22 cellular contexts compared by ENCODE assay signal in genomic region chr13:99652901-99653300, GRCh38. TPM values are rescaled to one million over a fixed set of nuclear protein-coding genes. Genes with fewer than 3 reads are reported as not detected.
A peak's percentile ranks its signal among the peaks of the same experiment; 100 is the strongest.
DNase-seq lines count a peak whose midpoint lies in the region; ATAC-seq, FAIRE-seq and TF ChIP-seq lines count a peak whose summit lies in the region.
"Had no signal": no experiment of that assay in that cellular context is flagged by ENCODE, and none has a peak within 500 bp of the region (broad histone marks: within the 10 kb centered on the region; RNA-seq: fewer than 3 reads in every experiment).

No MANE protein-coding gene starts in this region.

- no peak overlapping the region for H2BK120ac ChIP-seq in H1 (replicated peaks; ENCODE audit: low read depth, low read length)

- no peak overlapping the region for H4K8ac ChIP-seq in H1 (ENCODE audit: extremely low read depth, insufficient read depth, low read length)

- 0 out of 2 replicates have a peak overlapping the region, but pooled peaks have one; percentile 13 for H2BK15ac ChIP-seq in H1 (ENCODE audit: low read length)

- BruUV-seq in MCF 10A (replicated peaks; lab: Mats Ljungman, UMichigan), result no TSS peak

- H3K27ac Mint-ChIP-seq in MCF 10A (ENCODE audit: low read depth, unreplicated experiment), result peak overlapping the region; percentile 12
- H3K27ac Mint-ChIP-seq: CD4-positive, CD25-positive, alpha-beta regulatory T cell; CD8-positive, alpha-beta T cell; GM23338 had no signal

- H2BK12ac ChIP-seq in H1 (ENCODE audit: low read depth, low read length), result no peak overlapping the region

- no peak overlapping the region for H3K27ac ChIP-seq in breast epithelium
- H3K27ac ChIP-seq in H1 (ENCODE audit: low read depth, low read length), result no peak overlapping the region

- H2AK5ac ChIP-seq in H1 (ENCODE audit: low read depth, low read length), result no peak overlapping the region

- H3K79me1 ChIP-seq in H1 (ENCODE audit: low read depth, low read length), result no peaks in the 10 kb centered on the region

- no peak for TF ChIP-seq RAD21 in H1 (IDR thresholded peaks at IDR 0.05 in 1 of 2, conservative IDR thresholded peaks at IDR 0.05 in 1 of 2; ENCODE audit: low read depth in 2 of 2, low read length in 2 of 2)

- no peak overlapping the region for H3K4me2 ChIP-seq in H1 (ENCODE audit: insufficient read depth in 1 of 2, low read depth in 2 of 2, low read length in 2 of 2)
- H3K4me2 ChIP-seq: A549, GM23338 had no signal

- 95% methylated on average over 3 of the region's 3 CpGs; no CpG with 5 or more reads in 1 of the 2 experiments for WGBS in H1 (ENCODE audit: extremely low coverage in 1 of 2, insufficient coverage in 1 of 2, insufficient read length in 1 of 2, insufficient replicate concordance in 2 of 2, low coverage in 1 of 2, low lambda C conversion rate in 2 of 2, missing lambda C conversion rate in 1 of 2), 2 experiments

- no peak overlapping the region for H3K56ac ChIP-seq in H1 (replicated peaks; ENCODE audit: insufficient read length, low read depth, low read length)

- no peak overlapping the region for H3K14ac ChIP-seq in H1 (ENCODE audit: insufficient read length)

- no peak overlapping the region for H3K18ac ChIP-seq in H1 (ENCODE audit: extremely low read depth, low read length)

- DNase-seq in MCF 10A (ENCODE audit: unreplicated experiment), result no peak
- DNase-seq in breast epithelium (ENCODE audit: low spot score in 2 of 2), result no peak
- DNase-seq in GM12891 (ENCODE audit: insufficient read length, low spot score), result no peak
- no peak for DNase-seq in H1 (ENCODE audit: low read depth in 1 of 2, low spot score in 2 of 2)
- no peak for DNase-seq in Ammon's horn (ENCODE audit: low spot score)
- DNase-seq: 8988T; ACHN; AML-193; C1 segment of cervical spinal cord; Caco-2; CD4-positive, CD25-positive, alpha-beta regulatory T cell; DMS153; DND-41 had no signal

- intact Hi-C loops in MCF 10A (cut with micrococcal nuclease), result loop anchor here (10.0 kb wide), 1 partner anchor 1022 kb away; the partner anchor contains the start of gene TMTC4
- intact Hi-C loops in breast epithelium (cut with DNase I; ENCODE audit: low total_unique reads), result loop anchor here (10.0 kb wide), 1 partner anchor 602 kb away; no protein-coding TSS in a partner anchor

- H3K4me1 ChIP-seq in breast epithelium (no peaks in the 10 kb centered on the region), H1 (replicated peaks in 1 of 4; ENCODE audit: control insufficient read depth in 3 of 4, insufficient read depth in 4 of 4, low read length in 3 of 4) (peaks cover 6 to 13% (median 10%) of the 10 kb centered on the region in 4 experiments)
- H3K4me1 ChIP-seq: Caco-2 had no signal

- H3K36me3 ChIP-seq in breast epithelium, result no peaks in the 10 kb centered on the region
- no peaks in the 10 kb centered on the region for H3K36me3 ChIP-seq in H1 (ENCODE audit: control insufficient read depth in 2 of 4, insufficient read depth in 4 of 4, low read length in 3 of 4)
- H3K36me3 ChIP-seq: HAP-1 had no signal

- H3K9ac ChIP-seq in H1 (replicated peaks in 1 of 4; ENCODE audit: extremely low read depth in 1 of 4, low read depth in 3 of 4, low read length in 3 of 4), result no peak overlapping the region

- H3K79me2 ChIP-seq in H1 (ENCODE audit: control insufficient read depth in 1 of 2, insufficient read depth in 2 of 2, low read length in 2 of 2), result 0 out of 4 replicates have a peak, but pooled peaks cover 0 to 6% of the 10 kb centered on the region in 2 experiments

- no peaks in the 10 kb centered on the region for H3K9me3 Mint-ChIP-seq in MCF 10A (ENCODE audit: unreplicated experiment)
- H3K9me3 Mint-ChIP-seq: CD8-positive, alpha-beta T cell; GM23338 had no signal

- CTCF ChIA-PET in MCF 10A (lab: Yijun Ruan, JAX), result interaction anchor here (0.6 to 0.8 kb wide), 3 partner anchors 35 to 558 kb away, joined by 3 to 5 read pairs (median 5); no protein-coding TSS in a partner anchor
- CTCF ChIA-PET in H1 (lab: Charles Lee; ENCODE audit: partially characterized antibody), result interaction anchor here (0.8 to 8.3 kb wide), 4 partner anchors 35 to 305 kb away, joined by 3 to 92 read pairs (median 31); no protein-coding TSS in a partner anchor

- H2BK5ac ChIP-seq in H1 (ENCODE audit: low read depth, low read length), result no peak overlapping the region

- ATAC-seq in HG02610 (IDR thresholded peaks at IDR 0.05; ENCODE audit: unreplicated experiment), result no peak
- ATAC-seq in SK-N-SH treated with all-trans-retinoic acid at 6 μM for 48 hours, result no peak
- ATAC-seq: A549; CD8-positive, alpha-beta T cell; GM23338 had no signal

- no peaks in the 10 kb centered on the region for H3K9me3 ChIP-seq in breast epithelium
- H3K9me3 ChIP-seq in H1 (ENCODE audit: insufficient read depth in 2 of 2, low read depth in 1 of 2, low read length in 1 of 2), result no peaks in the 10 kb centered on the region
- H3K9me3 ChIP-seq: A549, Caco-2, HAP-1 had no signal

- H4K5ac ChIP-seq in H1 (ENCODE audit: insufficient read length, low read depth, low read length), result no peak overlapping the region

- H3K4me1 Mint-ChIP-seq in MCF 10A (ENCODE audit: insufficient read depth, unreplicated experiment), result peaks cover 14% of the 10 kb centered on the region

- FAIRE-seq in GM12891 (lab: Jason Lieb, UNC) (peak; percentile 13), H1 (lab: Jason Lieb, UNC) (no peak)
- FAIRE-seq: A549, G401.6, GM19239, H54 had no signal

- no peak overlapping the region for H2BK20ac ChIP-seq in H1 (ENCODE audit: low read length)

- H3K23ac ChIP-seq in H1 (ENCODE audit: insufficient read length), result no peak overlapping the region

- H3K4me3 Mint-ChIP-seq in MCF 10A (ENCODE audit: unreplicated experiment), result no peak overlapping the region
- H3K4me3 Mint-ChIP-seq: CD4-positive, CD25-positive, alpha-beta regulatory T cell; CD8-positive, alpha-beta T cell; GM23338 had no signal

- TF ChIP-seq POLR2A in breast epithelium (IDR thresholded peaks at IDR 0.05) (no peak), GM12891 (IDR thresholded peaks at IDR 0.05; ENCODE audit: low read depth, low read length) (no peak), H1 (IDR thresholded peaks at IDR 0.05; ENCODE audit: control extremely low read depth in 1 of 2, low read depth in 2 of 2, low read length in 2 of 2) (no peak)

- no peaks in the 10 kb centered on the region for H4K20me1 ChIP-seq in H1 (replicated peaks in 1 of 2; ENCODE audit: control insufficient read depth in 1 of 2, insufficient read depth in 2 of 2, low read length in 2 of 2)

- no peaks in the 10 kb centered on the region for H3K36me3 Mint-ChIP-seq in MCF 10A (ENCODE audit: insufficient read depth, unreplicated experiment)
- H3K36me3 Mint-ChIP-seq: CD8-positive, alpha-beta T cell had no signal

- no peaks in the 10 kb centered on the region; the same call in 1 of the 2 replicates for H3K23me2 ChIP-seq in H1 (ENCODE audit: low read depth, low read length)

- H3K27me3 ChIP-seq in breast epithelium, result no peaks in the 10 kb centered on the region
- H3K27me3 ChIP-seq in H1 (replicated peaks in 1 of 4; ENCODE audit: control insufficient read depth in 3 of 4, extremely low read depth in 1 of 4, insufficient read depth in 3 of 4, low read length in 3 of 4), result no peaks in the 10 kb centered on the region

- H3K4ac ChIP-seq in H1 (replicated peaks; ENCODE audit: insufficient read length, low read depth, low read length), result no peak overlapping the region

- POLR2A ChIA-PET in MCF 10A (lab: Yijun Ruan, JAX), result interaction anchor here (0.7 kb wide), 1 partner anchor 1474 kb away, joined by 3 read pairs; no protein-coding TSS in a partner anchor
- POLR2A ChIA-PET in H1 (lab: Charles Lee; ENCODE audit: partially characterized antibody), result no interaction called here

- H3K4me3 ChIP-seq in breast epithelium (no peak overlapping the region), H1 (ENCODE audit: extremely low read depth in 1 of 4, insufficient read depth in 2 of 4, low read depth in 3 of 4, low read length in 4 of 4) (no peak overlapping the region)
- H3K4me3 ChIP-seq: A549, GM23338, HAP-1 had no signal

- TF ChIP-seq EP300 in H1 (IDR thresholded peaks at IDR 0.05; ENCODE audit: borderline replicate concordance in 1 of 2, low read depth in 2 of 2, low read length in 2 of 2), result no peak

- no peak overlapping the region for H4K91ac ChIP-seq in H1 (replicated peaks; ENCODE audit: insufficient read length, low read length)

- no peaks in the 10 kb centered on the region for H3K27me3 Mint-ChIP-seq in MCF 10A (ENCODE audit: insufficient read depth, unreplicated experiment)
- H3K27me3 Mint-ChIP-seq: CD4-positive, CD25-positive, alpha-beta regulatory T cell had no signal

- TF ChIP-seq CTCF in MCF 10A (IDR thresholded peaks at IDR 0.05; ENCODE audit: unreplicated experiment) (no peak), breast epithelium (IDR thresholded peaks at IDR 0.05) (no peak), H1 (IDR thresholded peaks at IDR 0.05; ENCODE audit: control extremely low read depth in 1 of 3, insufficient read depth in 1 of 3, low read depth in 1 of 3, low read length in 3 of 3) (no peak)

- no peak overlapping the region for H2AFZ ChIP-seq in H1 (ENCODE audit: low read length)
- H2AFZ ChIP-seq: GM23338 had no signal

TF ChIP-seq in GM12891, 5 proteins besides CTCF, POLR2A, EP300 and RAD21 (continues in another document):
- TF ChIP-seq TAF1 (IDR thresholded peaks at IDR 0.05; ENCODE audit: low read depth, low read length), result no peak
- TF ChIP-seq SPI1 (IDR thresholded peaks at IDR 0.05; ENCODE audit: low read depth, low read length), result no peak
- no peak for TF ChIP-seq POLR2AphosphoS5 (IDR thresholded peaks at IDR 0.05; ENCODE audit: low read depth, low read length)

TF ChIP-seq in H1, 55 proteins besides CTCF, POLR2A, EP300 and RAD21 (continues in another document):
- no peak for TF ChIP-seq JUND (IDR thresholded peaks at IDR 0.05; ENCODE audit: low read length)
- TF ChIP-seq SP1 (IDR thresholded peaks at IDR 0.05; ENCODE audit: low read depth, low read length), result no peak
- TF ChIP-seq SP4 (IDR thresholded peaks at IDR 0.05; ENCODE audit: low read length), result no peak
- no peak for TF ChIP-seq SUZ12 (IDR thresholded peaks at IDR 0.05; ENCODE audit: low read length)

RNA-seq across cellular contexts. Expression of gene CLYBL, which starts 46.4 kb away (rescaled TPM):
- 10.0 and 12.7 TPM in 2 replicates for total RNA-seq in MCF 10A (2022)
- total RNA-seq in breast epithelium, result 1 to 10 TPM; 5.1 to 8.2 (median 5.1) TPM
- polyA plus RNA-seq in GM12891 (2012; ENCODE audit: low read depth, missing spikeins), result 15.0 TPM
- 9.8 and 11.3 TPM in 2 replicates for total RNA-seq in H1 (2021; fragmentation: NEBNext Ultra II Directional; extraction: Animal tissue kit (Norgen Biotek cat#: 25700))
- polyA plus RNA-seq in H1 (2011; rRNA removed), result 5.2 and 9.2 TPM in 2 replicates
- polyA plus RNA-seq in H1 (2011; cell fraction: cytosol; rRNA removed), result 9.0 TPM
- polyA plus RNA-seq in H1 (2011; cell fraction: nucleus; rRNA removed), result 8.9 TPM
- 10.6 to 17.4 TPM (median 12.6 TPM) in 4 replicates for polyA plus RNA-seq in H1 (2012, experiment 1 of 2)
- 7.1 TPM for polyA plus RNA-seq in H1 (2012, experiment 2 of 2)
- polyA plus RNA-seq in H1 (2013, experiment 1 of 2), result 14.7 TPM
- 12.4 TPM for polyA plus RNA-seq in H1 (2013, experiment 2 of 2)
- polyA minus RNA-seq in H1 (2011; rRNA and poly(A)+ RNA removed), result 3.0 and 9.0 TPM in 2 replicates
- polyA minus RNA-seq in H1 (2011; cell fraction: cytosol; rRNA and poly(A)+ RNA removed), result 3.5 TPM
- 17.8 TPM for polyA minus RNA-seq in H1 (2011; cell fraction: nucleus; rRNA and poly(A)+ RNA removed)
